In genomic region chr2:26017464-26018183, GRCh38 we compare ENCODE assay signal across 9 cellular contexts. TPM values are rescaled to one million over a fixed set of nuclear protein-coding genes. Genes with fewer than 3 reads are reported as not detected.
DNase-seq lines count a peak whose midpoint lies in the region; ATAC-seq, FAIRE-seq and TF ChIP-seq lines count a peak whose summit lies in the region.
"Had no signal": no experiment of that assay in that cellular context is flagged by ENCODE, and none has a peak within 500 bp of the region (broad histone marks: within the 10 kb centered on the region; RNA-seq: fewer than 3 reads in every experiment).

No MANE protein-coding gene starts in this region.

- H2AK5ac ChIP-seq in neuronal stem cell (ENCODE audit: low read depth, low read length) = peak overlapping the region; percentile 8

- intact Hi-C loops in heart left ventricle (cut with DNase I) = no loop called here
- intact Hi-C loops in left ventricle myocardium superior (cut with micrococcal nuclease) = no loop called here
- intact Hi-C loops in colonic mucosa (cut with DNase I) = no loop called here
- intact Hi-C loops in upper lobe of right lung (cut with DNase I) = no loop called here

- WGBS in heart left ventricle, 4 donors = 87 to 94% (median 89%) methylated on average over 5 of the region's 5 CpGs
- whole genome bisulfite sequencing in neuronal stem cell (ENCODE audit: extremely low coverage in 2 of 2, insufficient read length in 2 of 2, insufficient replicate concordance in 1 of 2), 2 donors = no CpG with 5 or more reads among the region's 5 CpGs

- no peak for FAIRE-seq in GM12891 (lab: Jason Lieb, UNC)
- FAIRE-seq: G401.6 had no signal

- no peak overlapping the region for H3K4me2 ChIP-seq in neuronal stem cell (ENCODE audit: insufficient read depth, low read length, poor library complexity, severe bottlenecking)

- H3K9ac ChIP-seq in colonic mucosa (ENCODE audit: low read depth in 2 of 2, low read length in 2 of 2) (no peak overlapping the region), neuronal stem cell (ENCODE audit: low read depth, low read length, poor library complexity) (no peak overlapping the region)

- no peak overlapping the region for H3K4ac ChIP-seq in neuronal stem cell (ENCODE audit: low read length)

- H3K27me3 ChIP-seq in heart left ventricle = no peaks in the 10 kb centered on the region
- no peaks in the 10 kb centered on the region for H3K27me3 ChIP-seq in colonic mucosa
- H3K27me3 ChIP-seq in neuronal stem cell (ENCODE audit: control insufficient read depth in 3 of 3, insufficient read depth in 3 of 3, low read depth in 1 of 3, low read length in 3 of 3) = peaks cover 0 to 12% (median 0%) of the 10 kb centered on the region in 3 experiments
- no peaks in the 10 kb centered on the region for H3K27me3 ChIP-seq in upper lobe of right lung

- no peaks in the 10 kb centered on the region for H3K36me3 ChIP-seq in heart left ventricle
- H3K36me3 ChIP-seq in colonic mucosa = no peaks in the 10 kb centered on the region
- H3K36me3 ChIP-seq in neuronal stem cell (replicated peaks in 1 of 2; ENCODE audit: control insufficient read depth in 2 of 2, insufficient read depth in 2 of 2, low read length in 2 of 2) = no peaks in the 10 kb centered on the region
- no peaks in the 10 kb centered on the region for H3K36me3 ChIP-seq in upper lobe of right lung

- no peak overlapping the region for H2BK15ac ChIP-seq in neuronal stem cell (ENCODE audit: low read length)

- H2BK120ac ChIP-seq in neuronal stem cell (ENCODE audit: low read depth, low read length) = no peak overlapping the region

- H3K79me1 ChIP-seq in neuronal stem cell (ENCODE audit: low read depth, low read length) = no peaks in the 10 kb centered on the region

- H3K18ac ChIP-seq in neuronal stem cell (ENCODE audit: low read length) = no peak overlapping the region

- H2AFZ ChIP-seq in neuronal stem cell (ENCODE audit: low read length) = peak overlapping the region; percentile 20

- H3K4me3 ChIP-seq in heart left ventricle = no peak overlapping the region
- H3K4me3 ChIP-seq in colonic mucosa = no peak overlapping the region
- H3K4me3 ChIP-seq in neuronal stem cell (ENCODE audit: low read length in 2 of 2) = no peak overlapping the region
- no peak overlapping the region for H3K4me3 ChIP-seq in upper lobe of right lung

- TF ChIP-seq POLR2A in heart left ventricle (IDR thresholded peaks at IDR 0.05) (no peak), GM12891 (IDR thresholded peaks at IDR 0.05; ENCODE audit: low read depth, low read length) (no peak)

- H3K9me3 ChIP-seq in heart left ventricle = no peaks in the 10 kb centered on the region
- no peaks in the 10 kb centered on the region for H3K9me3 ChIP-seq in colonic mucosa
- H3K9me3 ChIP-seq in neuronal stem cell (replicated peaks in 1 of 2; ENCODE audit: control insufficient read depth in 2 of 2, insufficient read depth in 1 of 2, low read depth in 1 of 2, low read length in 2 of 2) = no peaks in the 10 kb centered on the region
- no peaks in the 10 kb centered on the region for H3K9me3 ChIP-seq in upper lobe of right lung

- no peak overlapping the region for H3K14ac ChIP-seq in neuronal stem cell (ENCODE audit: low read length)

- H2BK12ac ChIP-seq in neuronal stem cell (ENCODE audit: low read length) = no peak overlapping the region

- H4K91ac ChIP-seq in neuronal stem cell (ENCODE audit: low read depth, low read length, poor library complexity) = no peak overlapping the region

- no peak overlapping the region for H4K8ac ChIP-seq in neuronal stem cell (ENCODE audit: low read depth, low read length)

- ATAC-seq in heart left ventricle = no peak
- ATAC-seq in left ventricle myocardium superior = no peak
- no peak for ATAC-seq in upper lobe of right lung
- no peak for ATAC-seq in esophagus mucosa
- ATAC-seq in GM18498 (IDR thresholded peaks at IDR 0.05; ENCODE audit: unreplicated experiment) = no peak

- DNase-seq in heart left ventricle (no peak), left ventricle myocardium superior (no peak), colonic mucosa (no peak), neuronal stem cell (ENCODE audit: low spot score) (no peak), upper lobe of right lung (peak; percentile 2), GM12891 (ENCODE audit: insufficient read length, low spot score) (no peak)

- peak overlapping the region in 8 of 12 donors; percentile 0 to 46 (median 24) for H3K27ac ChIP-seq in heart left ventricle
- peak overlapping the region; percentile 69 for H3K27ac ChIP-seq in colonic mucosa
- H3K27ac ChIP-seq in neuronal stem cell (replicated peaks; ENCODE audit: low read length) = no peak overlapping the region
- no peak overlapping the region for H3K27ac ChIP-seq in upper lobe of right lung

- TF ChIP-seq CTCF in heart left ventricle (IDR thresholded peaks at IDR 0.05) = no peak
- no peak for TF ChIP-seq CTCF in colonic mucosa (IDR thresholded peaks at IDR 0.05)
- no peak for TF ChIP-seq CTCF in upper lobe of right lung (IDR thresholded peaks at IDR 0.05)

- H2BK5ac ChIP-seq in neuronal stem cell (ENCODE audit: low read length) = no peak overlapping the region

- H3K4me1 ChIP-seq in heart left ventricle = peaks cover 0 to 28% (median 9%) of the 10 kb centered on the region in 12 donors
- H3K4me1 ChIP-seq in colonic mucosa = no peaks in the 10 kb centered on the region
- peaks cover 4% of the 10 kb centered on the region in 2 donors for H3K4me1 ChIP-seq in neuronal stem cell (ENCODE audit: control insufficient read depth in 2 of 2, insufficient read depth in 1 of 2, low read depth in 1 of 2, low read length in 2 of 2)
- peaks cover 19% of the 10 kb centered on the region for H3K4me1 ChIP-seq in upper lobe of right lung

- H3K23ac ChIP-seq in neuronal stem cell (ENCODE audit: low read depth, low read length, poor library complexity) = no peak overlapping the region

TF ChIP-seq in GM12891, 5 proteins besides CTCF, POLR2A, EP300 and RAD21:
- TF ChIP-seq POU2F2 (IDR thresholded peaks at IDR 0.05; ENCODE audit: low read depth, low read length) (no peak), TAF1 (IDR thresholded peaks at IDR 0.05; ENCODE audit: low read depth, low read length) (no peak), PAX5 (IDR thresholded peaks at IDR 0.05; ENCODE audit: insufficient read depth, low read length, severe bottlenecking) (no peak), SPI1 (IDR thresholded peaks at IDR 0.05; ENCODE audit: low read depth, low read length) (no peak), POLR2AphosphoS5 (IDR thresholded peaks at IDR 0.05; ENCODE audit: low read depth, low read length) (no peak)

RNA-seq across cellular contexts. Expression of gene RAB10, which starts 16.3 kb away (rescaled TPM):
- 100 to 1,000 TPM in 4 of 9 donors, 10 to 100 TPM in 5; 71.7 to 121 (median 99.7) TPM for total RNA-seq in heart left ventricle
- polyA plus RNA-seq in heart left ventricle = 10 to 100 TPM; 33.1 to 88.2 TPM
- 101 TPM for total RNA-seq in left ventricle myocardium superior
- total RNA-seq in colonic mucosa = 100 to 1,000 TPM; 195 to 206 TPM
- 98.8 TPM for polyA plus RNA-seq in neuronal stem cell (2013, experiment 1 of 2)
- 97.0 TPM for polyA plus RNA-seq in neuronal stem cell (2013, experiment 2 of 2)
- 111 TPM for total RNA-seq in upper lobe of right lung
- 455 TPM for total RNA-seq in esophagus mucosa
- polyA plus RNA-seq in GM12891 (2012; ENCODE audit: low read depth, missing spikeins) = 38.2 TPM

RNA-seq across cellular contexts. Expression of gene KIF3C, which starts 35.3 kb away (rescaled TPM):
- total RNA-seq in heart left ventricle = 1 to 10 TPM in 8 of 9 donors, under 1 TPM in 1; 0.93 to 8.9 (median 3.1) TPM
- 1 to 10 TPM; 1.3 to 1.8 TPM for polyA plus RNA-seq in heart left ventricle
- total RNA-seq in left ventricle myocardium superior = 3.1 TPM
- total RNA-seq in colonic mucosa = 1 to 10 TPM; 4.0 to 4.2 TPM
- polyA plus RNA-seq in neuronal stem cell (2013, experiment 1 of 2) = 24.5 TPM
- polyA plus RNA-seq in neuronal stem cell (2013, experiment 2 of 2) = 25.7 TPM
- total RNA-seq in upper lobe of right lung = 6.5 TPM
- total RNA-seq in esophagus mucosa = 3.0 TPM
- 0.24 TPM for polyA plus RNA-seq in GM12891 (2012; ENCODE audit: low read depth, missing spikeins)

Comparison
In these comparisons a context has a peak if more than half of its experiments do, and no peak if none do; other contexts are left out.
1. H3K27ac ChIP-seq: peak in heart left ventricle (8 of 12) and colonic mucosa (single experiment); none in neuronal stem cell (single experiment) and upper lobe of right lung (single experiment).